Comparison of ENCODE assay signal across 15 cellular contexts in genomic region chr18:22471546-22472131, GRCh38. TPM values are rescaled to one million over a fixed set of nuclear protein-coding genes. Genes with fewer than 3 reads are reported as not detected.
DNase-seq lines count a peak whose midpoint lies in the region; ATAC-seq and TF ChIP-seq lines count a peak whose summit lies in the region.
"Had no signal": no experiment of that assay in that cellular context is flagged by ENCODE, and none has a peak within 500 bp of the region (broad histone marks: within the 10 kb centered on the region; RNA-seq: fewer than 3 reads in every experiment).

No MANE protein-coding gene starts in this region.

- H3K4me3 ChIP-seq in PC-3 (ENCODE audit: low read length), result no peak overlapping the region
- H3K4me3 ChIP-seq in fibroblast of lung (replicated peaks in 1 of 4; ENCODE audit: control extremely low read depth in 1 of 4, insufficient read depth in 1 of 4, low read depth in 3 of 4, low read length in 4 of 4), result no peak overlapping the region
- no peak overlapping the region for H3K4me3 ChIP-seq in liver (ENCODE audit: low read depth in 1 of 3, low read length in 3 of 3)
- H3K4me3 ChIP-seq in upper lobe of left lung, result no peak overlapping the region

- peaks cover 0 to 9% (median 2%) of the 10 kb centered on the region in 9 donors for H3K9me3 Mint-ChIP-seq in naive thymus-derived CD8-positive, alpha-beta T cell

- H3K9me3 ChIP-seq in PC-3 (ENCODE audit: low read length) (no peaks in the 10 kb centered on the region), fibroblast of lung (ENCODE audit: control insufficient read depth, insufficient read depth, low read depth, low read length) (no peaks in the 10 kb centered on the region), liver (ENCODE audit: control insufficient read depth in 4 of 4, low read length in 3 of 4) (no peaks in the 10 kb centered on the region), upper lobe of left lung (no peaks in the 10 kb centered on the region)

- H3K4me1 Mint-ChIP-seq in naive thymus-derived CD8-positive, alpha-beta T cell, result peaks cover 0 to 3% (median 0%) of the 10 kb centered on the region in 4 donors
- H3K4me1 Mint-ChIP-seq: stimulated activated naive B cell treated with anti-CD40 and anti-IgM and Interleukin-4, amounts not matched to agents 10 μg/mL and 1 μg/mL and 100 μg/mL, for 72 hours had no signal

- H3K27me3 ChIP-seq in PC-3 (ENCODE audit: low read length) (no peaks in the 10 kb centered on the region), fibroblast of lung (ENCODE audit: control insufficient read depth, insufficient read depth, low read length) (no peaks in the 10 kb centered on the region), liver (ENCODE audit: control insufficient read depth in 4 of 4, insufficient read depth in 4 of 4, low read length in 3 of 4) (no peaks in the 10 kb centered on the region), upper lobe of left lung (no peaks in the 10 kb centered on the region)

- WGBS in liver, result 75% methylated on average over 8 of the region's 8 CpGs
- 50 to 57% methylated on average over 7 to 8 of the region's 8 CpGs for WGBS in upper lobe of left lung, 2 donors

- peaks cover 1 to 19% (median 5%) of the 10 kb centered on the region in 5 donors for H3K27me3 Mint-ChIP-seq in naive thymus-derived CD8-positive, alpha-beta T cell
- H3K27me3 Mint-ChIP-seq: stimulated activated naive B cell treated with anti-CD40 and anti-IgM and Interleukin-4, amounts not matched to agents 10 μg/mL and 1 μg/mL and 100 μg/mL, for 72 hours had no signal

- no peak for TF ChIP-seq POLR2A in upper lobe of left lung (IDR thresholded peaks at IDR 0.05)

- H3K79me2 ChIP-seq in PC-3 (ENCODE audit: low read length) (no peaks in the 10 kb centered on the region), fibroblast of lung (ENCODE audit: control insufficient read depth, insufficient read depth, low read length) (no peaks in the 10 kb centered on the region)

- no peak overlapping the region for H3K4me3 Mint-ChIP-seq in naive thymus-derived CD8-positive, alpha-beta T cell
- H3K4me3 Mint-ChIP-seq: endodermal cell; neural crest cell; stimulated activated naive B cell treated with anti-CD40 and anti-IgM and Interleukin-4, amounts not matched to agents 10 μg/mL and 1 μg/mL and 100 μg/mL, for 72 hours had no signal

- H3K36me3 Mint-ChIP-seq in naive thymus-derived CD8-positive, alpha-beta T cell, result peaks cover 0 to 11% (median 0%) of the 10 kb centered on the region in 3 donors
- H3K36me3 Mint-ChIP-seq: stimulated activated naive B cell treated with anti-CD40 and anti-IgM and Interleukin-4, amounts not matched to agents 10 μg/mL and 1 μg/mL and 100 μg/mL, for 72 hours had no signal

- H3K36me3 ChIP-seq in PC-3 (ENCODE audit: low read depth, low read length), result peaks cover 4% of the 10 kb centered on the region; the same call in 1 of the 2 replicates
- H3K36me3 ChIP-seq in fibroblast of lung (ENCODE audit: control insufficient read depth, insufficient read depth, low read length), result no peaks in the 10 kb centered on the region
- H3K36me3 ChIP-seq in liver (ENCODE audit: control insufficient read depth in 4 of 4, insufficient read depth in 3 of 4, low read depth in 1 of 4, low read length in 3 of 4), result no peaks in the 10 kb centered on the region
- H3K36me3 ChIP-seq in upper lobe of left lung, result no peaks in the 10 kb centered on the region

- DNase-seq in PC-3 (peak; percentile 39), fibroblast of lung (ENCODE audit: low read depth in 2 of 2) (peak; percentile 44 to 71), upper lobe of left lung (peak in 1 of 2 donors; percentile 31), DMS114 treated with DMSO at 0.1 percent for 48 hours (lab: John Stamatoyannopoulos, UW; ENCODE audit: unreplicated experiment) (no peak), NCI-H1105 treated with DMSO at 0.1 percent for 48 hours (lab: John Stamatoyannopoulos, UW) (no peak)
- no peak for DNase-seq in naive thymus-derived CD8-positive, alpha-beta T cell
- DNase-seq: DMS153; endodermal cell; Karpas-422; RPMI8226; stimulated activated CD4-positive, alpha-beta T cell treated with anti-CD3 and anti-CD28 coated beads, Interleukin-1b, Interleukin-23, amount 100 ng/mL, for 48 hours; stimulated activated naive B cell treated with anti-CD40 and anti-IgM and Interleukin-4, amounts not matched to agents 10 μg/mL and 1 μg/mL and 100 μg/mL, for 72 hours had no signal

- BruUV-seq in PC-3 (replicated peaks; lab: Mats Ljungman, UMichigan), result no TSS peak

- H3K9ac ChIP-seq in PC-3 (ENCODE audit: low read length) (peak overlapping the region; percentile 79), fibroblast of lung (ENCODE audit: insufficient read depth, low read length) (no peak overlapping the region), liver (ENCODE audit: low read depth in 1 of 2, low read length in 2 of 2) (no peak overlapping the region)

- ATAC-seq in PC-3 (no peak), upper lobe of left lung (ENCODE audit: low FRiP score in 2 of 2) (peak; percentile 67 to 72), HG02852 (IDR thresholded peaks at IDR 0.05; ENCODE audit: unreplicated experiment) (no peak)
- ATAC-seq in naive thymus-derived CD8-positive, alpha-beta T cell, result no peak
- ATAC-seq: stimulated activated naive B cell treated with anti-CD40 and anti-IgM and Interleukin-4, amounts not matched to agents 10 μg/mL and 1 μg/mL and 100 μg/mL, for 72 hours had no signal

- H2AFZ ChIP-seq in PC-3 (ENCODE audit: low read length) (no peak overlapping the region), fibroblast of lung (ENCODE audit: low read length) (no peak overlapping the region)

- intact Hi-C loops in PC-3 (cut with micrococcal nuclease), result no loop called here

- H4K20me1 ChIP-seq in PC-3 (ENCODE audit: low read length) (no peaks in the 10 kb centered on the region), fibroblast of lung (ENCODE audit: control insufficient read depth, extremely low read depth, insufficient read depth, low read length) (no peaks in the 10 kb centered on the region)

- no peak overlapping the region for H3K27ac Mint-ChIP-seq in naive thymus-derived CD8-positive, alpha-beta T cell
- H3K27ac Mint-ChIP-seq: endodermal cell; stimulated activated naive B cell treated with anti-CD40 and anti-IgM and Interleukin-4, amounts not matched to agents 10 μg/mL and 1 μg/mL and 100 μg/mL, for 72 hours had no signal

- no peak for TF ChIP-seq EP300 in upper lobe of left lung (IDR thresholded peaks at IDR 0.05)

- no peaks in the 10 kb centered on the region for H3K9me2 ChIP-seq in PC-3 (replicated peaks; ENCODE audit: low read length)

- CTCF ChIA-PET in PC-3 (lab: Charles Lee), result no interaction called here

- TF ChIP-seq CTCF in PC-3 (conservative IDR thresholded peaks at IDR 0.05; ENCODE audit: low read depth, low read length) (no peak), fibroblast of lung (conservative IDR thresholded peaks at IDR 0.05 in 1 of 2, IDR thresholded peaks at IDR 0.05 in 1 of 2; ENCODE audit: low read depth in 1 of 2, low read length in 2 of 2) (no peak), liver (IDR thresholded peaks at IDR 0.05; ENCODE audit: low read depth, low read length, missing input control) (no peak), upper lobe of left lung (IDR thresholded peaks at IDR 0.05) (no peak)

- POLR2A ChIA-PET in PC-3 (lab: Charles Lee; ENCODE audit: unreplicated experiment), result interaction anchor here (0.6 to 0.7 kb wide), 2 partner anchors 16 to 49 kb away, joined by 3 to 7 read pairs; no protein-coding TSS in a partner anchor
- POLR2A ChIA-PET in naive thymus-derived CD8-positive, alpha-beta T cell (lab: Charles Lee), result no interaction called here

- H3K4me2 ChIP-seq in PC-3 (ENCODE audit: low read length) (peak overlapping the region; percentile 50; the same call in 1 of the 2 replicates), fibroblast of lung (ENCODE audit: extremely low read depth, insufficient read depth, low read length) (no peak overlapping the region)

- no peak for TF ChIP-seq RAD21 in liver (IDR thresholded peaks at IDR 0.05)

- peak overlapping the region; percentile 98 for H3K27ac ChIP-seq in PC-3 (ENCODE audit: low read length)
- H3K27ac ChIP-seq in fibroblast of lung (ENCODE audit: insufficient read depth, low read length), result peak overlapping the region; percentile 7
- peak overlapping the region in 1 of 2 donors; percentile 40 for H3K27ac ChIP-seq in liver (ENCODE audit: low read depth in 1 of 2, low read length in 2 of 2)
- H3K27ac ChIP-seq in upper lobe of left lung, result peak overlapping the region; percentile 58 to 82 (median 74)

- peaks cover 54% of the 10 kb centered on the region for H3K4me1 ChIP-seq in PC-3 (ENCODE audit: insufficient read depth, low read length)
- H3K4me1 ChIP-seq in fibroblast of lung (ENCODE audit: control insufficient read depth, extremely low read depth, insufficient read depth, low read length), result peaks cover 25% of the 10 kb centered on the region
- H3K4me1 ChIP-seq in liver (ENCODE audit: control insufficient read depth in 4 of 4, insufficient read depth in 4 of 4, low read length in 3 of 4), result peaks cover 1 to 19% (median 14%) of the 10 kb centered on the region in 4 donors
- peaks cover 44 to 50% (median 47%) of the 10 kb centered on the region in 4 donors for H3K4me1 ChIP-seq in upper lobe of left lung

- H3F3A ChIP-seq in PC-3 (ENCODE audit: low read length, unreplicated experiment), result peaks cover 3% of the 10 kb centered on the region

TF ChIP-seq in liver, 16 proteins besides CTCF, POLR2A, EP300 and RAD21:
- no peak for TF ChIP-seq SP1 (IDR thresholded peaks at IDR 0.05)
- TF ChIP-seq NR2F2 (IDR thresholded peaks at IDR 0.05), result peak; percentile 69
TF ChIP-seq in liver: peak in this region for 1.

RNA-seq across cellular contexts. Expression of gene CTAGE1, which starts 53.9 kb away (rescaled TPM):
- not detected in 2 replicates for total RNA-seq in PC-3 (2014; rRNA removed)
- total RNA-seq in fibroblast of lung, result under 0.01 TPM in 1 of 2 replicates, not detected in the other
- 0.02 TPM in 1 of 2 replicates, not detected in the other for polyA plus RNA-seq in fibroblast of lung
- polyA plus RNA-seq in fibroblast of lung (2012), result not detected in 2 replicates
- polyA minus RNA-seq in fibroblast of lung (ENCODE audit: low replicate concordance), result not detected in 2 replicates
- not detected for total RNA-seq in liver
- not detected for polyA plus RNA-seq in liver
- total RNA-seq in upper lobe of left lung, result not detected
- total RNA-seq in naive thymus-derived CD8-positive, alpha-beta T cell, result not detected
- not detected for polyA plus RNA-seq in naive thymus-derived CD8-positive, alpha-beta T cell
- total RNA-seq: endodermal cell, neural crest cell had no signal

Comparison
In these comparisons a context has a peak if more than half of its experiments do, and no peak if none do; other contexts are left out.
1. ATAC-seq: peak in upper lobe of left lung (2 of 2); none in PC-3 (single experiment), HG02852 (single experiment) and naive thymus-derived CD8-positive, alpha-beta T cell (0 of 2).
2. DNase-seq: peak in PC-3 (single experiment) and fibroblast of lung (2 of 2); none in DMS114 treated with DMSO at 0.1 percent for 48 hours (single experiment), NCI-H1105 treated with DMSO at 0.1 percent for 48 hours (single experiment) and naive thymus-derived CD8-positive, alpha-beta T cell (0 of 10).